In the genomic region with DNA sequence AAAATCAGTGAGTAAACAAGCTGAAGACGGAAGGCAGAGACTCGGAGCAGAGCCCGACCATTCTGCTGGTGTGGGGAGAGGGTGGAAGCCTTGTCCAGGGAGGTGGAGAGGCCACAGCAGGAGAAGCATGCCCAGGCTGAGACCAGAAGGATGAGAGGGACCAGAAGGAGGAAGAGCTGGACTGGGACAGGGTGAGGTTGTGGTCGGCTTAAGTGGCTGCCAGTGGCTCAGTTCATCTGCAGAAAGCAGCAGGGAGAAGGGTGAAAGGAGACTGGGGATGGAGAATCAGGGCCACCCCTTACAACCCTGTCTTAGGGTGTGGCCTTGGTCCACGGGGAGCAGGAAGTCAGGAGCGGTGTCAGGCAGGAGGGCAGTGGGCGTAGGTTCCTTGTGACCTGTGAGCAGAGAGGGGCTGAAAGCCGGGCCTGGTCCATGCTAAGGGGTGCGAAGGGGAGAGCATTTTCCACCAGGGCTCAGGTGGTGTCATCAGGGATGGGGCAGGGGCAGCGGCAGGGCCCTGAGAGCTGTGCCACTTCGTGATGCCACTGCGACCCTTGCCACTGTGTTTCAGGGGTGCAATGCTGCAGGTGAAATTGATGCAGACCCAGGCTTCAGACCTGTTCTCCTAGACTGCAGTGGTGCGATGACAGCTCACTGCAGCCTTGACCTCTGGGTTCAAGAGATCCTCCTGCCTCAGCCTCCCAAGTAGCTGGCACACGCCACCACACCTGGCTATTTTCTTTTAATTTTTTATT, we compare ENCODE assay signal across 2 cellular contexts.
TF ChIP-seq lines count a peak whose summit lies in the region.

No MANE protein-coding gene starts in this region.

TF ChIP-seq in H1, 55 proteins besides CTCF, POLR2A, EP300 and RAD21:
- TF ChIP-seq ASH2L (IDR thresholded peaks at IDR 0.05; ENCODE audit: low read length) (no peak), SIRT6 (IDR thresholded peaks at IDR 0.05; ENCODE audit: low read length) (no peak), TBP (IDR thresholded peaks at IDR 0.05; ENCODE audit: low read depth, low read length) (no peak), RFX5 (IDR thresholded peaks at IDR 0.05; ENCODE audit: borderline replicate concordance, low read depth, low read length) (no peak), JUN (IDR thresholded peaks at IDR 0.05; ENCODE audit: low read depth, low read length) (no peak), SIX5 (IDR thresholded peaks at IDR 0.05; ENCODE audit: low read depth, low read length) (no peak), SIN3A (conservative IDR thresholded peaks at IDR 0.05 in 1 of 2, IDR thresholded peaks at IDR 0.05 in 1 of 2; ENCODE audit: low read depth in 1 of 2, low read length in 2 of 2) (no peak), BACH1 (IDR thresholded peaks at IDR 0.05; ENCODE audit: low read length) (no peak), JUND (IDR thresholded peaks at IDR 0.05; ENCODE audit: low read length) (no peak), TCF12 (IDR thresholded peaks at IDR 0.05; ENCODE audit: low read depth, low read length) (no peak), SUZ12 (IDR thresholded peaks at IDR 0.05; ENCODE audit: low read length) (no peak), KDM4A (IDR thresholded peaks at IDR 0.05; ENCODE audit: low read depth, low read length, severe bottlenecking) (no peak)
- TF ChIP-seq, protein P1, sequence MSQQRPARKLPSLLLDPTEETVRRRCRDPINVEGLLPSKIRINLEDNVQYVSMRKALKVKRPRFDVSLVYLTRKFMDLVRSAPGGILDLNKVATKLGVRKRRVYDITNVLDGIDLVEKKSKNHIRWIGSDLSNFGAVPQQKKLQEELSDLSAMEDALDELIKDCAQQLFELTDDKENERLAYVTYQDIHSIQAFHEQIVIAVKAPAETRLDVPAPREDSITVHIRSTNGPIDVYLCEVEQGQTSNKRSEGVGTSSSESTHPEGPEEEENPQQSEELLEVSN (IDR thresholded peaks at IDR 0.05), result no peak
- TF ChIP-seq, protein P2, sequence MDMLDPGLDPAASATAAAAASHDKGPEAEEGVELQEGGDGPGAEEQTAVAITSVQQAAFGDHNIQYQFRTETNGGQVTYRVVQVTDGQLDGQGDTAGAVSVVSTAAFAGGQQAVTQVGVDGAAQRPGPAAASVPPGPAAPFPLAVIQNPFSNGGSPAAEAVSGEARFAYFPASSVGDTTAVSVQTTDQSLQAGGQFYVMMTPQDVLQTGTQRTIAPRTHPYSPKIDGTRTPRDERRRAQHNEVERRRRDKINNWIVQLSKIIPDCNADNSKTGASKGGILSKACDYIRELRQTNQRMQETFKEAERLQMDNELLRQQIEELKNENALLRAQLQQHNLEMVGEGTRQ (IDR thresholded peaks at IDR 0.05; ENCODE audit: low read length), result no peak

TF ChIP-seq in HepG2, 621 proteins besides CTCF, POLR2A, EP300 and RAD21:
- no peak for TF ChIP-seq ZNF382 (CRISPR knock-in tag; IDR thresholded peaks at IDR 0.05; ENCODE audit: borderline replicate concordance)
- TF ChIP-seq, protein P3, sequence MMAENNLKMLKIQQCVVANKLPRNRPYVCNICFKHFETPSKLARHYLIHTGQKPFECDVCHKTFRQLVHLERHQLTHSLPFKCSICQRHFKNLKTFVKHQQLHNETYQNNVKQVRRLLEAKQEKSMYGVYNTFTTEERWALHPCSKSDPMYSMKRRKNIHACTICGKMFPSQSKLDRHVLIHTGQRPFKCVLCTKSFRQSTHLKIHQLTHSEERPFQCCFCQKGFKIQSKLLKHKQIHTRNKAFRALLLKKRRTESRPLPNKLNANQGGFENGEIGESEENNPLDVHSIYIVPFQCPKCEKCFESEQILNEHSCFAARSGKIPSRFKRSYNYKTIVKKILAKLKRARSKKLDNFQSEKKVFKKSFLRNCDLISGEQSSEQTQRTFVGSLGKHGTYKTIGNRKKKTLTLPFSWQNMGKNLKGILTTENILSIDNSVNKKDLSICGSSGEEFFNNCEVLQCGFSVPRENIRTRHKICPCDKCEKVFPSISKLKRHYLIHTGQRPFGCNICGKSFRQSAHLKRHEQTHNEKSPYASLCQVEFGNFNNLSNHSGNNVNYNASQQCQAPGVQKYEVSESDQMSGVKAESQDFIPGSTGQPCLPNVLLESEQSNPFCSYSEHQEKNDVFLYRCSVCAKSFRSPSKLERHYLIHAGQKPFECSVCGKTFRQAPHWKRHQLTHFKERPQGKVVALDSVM (CRISPR knock-in tag; IDR thresholded peaks at IDR 0.05), result peak; percentile 46; the same call in 1 of the 2 replicates
- TF ChIP-seq ZNF790 (CRISPR knock-in tag; IDR thresholded peaks at IDR 0.05; ENCODE audit: borderline replicate concordance), result no peak
- TF ChIP-seq, protein P4, sequence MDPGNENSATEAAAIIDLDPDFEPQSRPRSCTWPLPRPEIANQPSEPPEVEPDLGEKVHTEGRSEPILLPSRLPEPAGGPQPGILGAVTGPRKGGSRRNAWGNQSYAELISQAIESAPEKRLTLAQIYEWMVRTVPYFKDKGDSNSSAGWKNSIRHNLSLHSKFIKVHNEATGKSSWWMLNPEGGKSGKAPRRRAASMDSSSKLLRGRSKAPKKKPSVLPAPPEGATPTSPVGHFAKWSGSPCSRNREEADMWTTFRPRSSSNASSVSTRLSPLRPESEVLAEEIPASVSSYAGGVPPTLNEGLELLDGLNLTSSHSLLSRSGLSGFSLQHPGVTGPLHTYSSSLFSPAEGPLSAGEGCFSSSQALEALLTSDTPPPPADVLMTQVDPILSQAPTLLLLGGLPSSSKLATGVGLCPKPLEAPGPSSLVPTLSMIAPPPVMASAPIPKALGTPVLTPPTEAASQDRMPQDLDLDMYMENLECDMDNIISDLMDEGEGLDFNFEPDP (CRISPR knock-in tag; conservative IDR thresholded peaks at IDR 0.05), result 0 out of 2 replicates have a peak, but pooled peaks have one; percentile 80
- TF ChIP-seq, protein P5, sequence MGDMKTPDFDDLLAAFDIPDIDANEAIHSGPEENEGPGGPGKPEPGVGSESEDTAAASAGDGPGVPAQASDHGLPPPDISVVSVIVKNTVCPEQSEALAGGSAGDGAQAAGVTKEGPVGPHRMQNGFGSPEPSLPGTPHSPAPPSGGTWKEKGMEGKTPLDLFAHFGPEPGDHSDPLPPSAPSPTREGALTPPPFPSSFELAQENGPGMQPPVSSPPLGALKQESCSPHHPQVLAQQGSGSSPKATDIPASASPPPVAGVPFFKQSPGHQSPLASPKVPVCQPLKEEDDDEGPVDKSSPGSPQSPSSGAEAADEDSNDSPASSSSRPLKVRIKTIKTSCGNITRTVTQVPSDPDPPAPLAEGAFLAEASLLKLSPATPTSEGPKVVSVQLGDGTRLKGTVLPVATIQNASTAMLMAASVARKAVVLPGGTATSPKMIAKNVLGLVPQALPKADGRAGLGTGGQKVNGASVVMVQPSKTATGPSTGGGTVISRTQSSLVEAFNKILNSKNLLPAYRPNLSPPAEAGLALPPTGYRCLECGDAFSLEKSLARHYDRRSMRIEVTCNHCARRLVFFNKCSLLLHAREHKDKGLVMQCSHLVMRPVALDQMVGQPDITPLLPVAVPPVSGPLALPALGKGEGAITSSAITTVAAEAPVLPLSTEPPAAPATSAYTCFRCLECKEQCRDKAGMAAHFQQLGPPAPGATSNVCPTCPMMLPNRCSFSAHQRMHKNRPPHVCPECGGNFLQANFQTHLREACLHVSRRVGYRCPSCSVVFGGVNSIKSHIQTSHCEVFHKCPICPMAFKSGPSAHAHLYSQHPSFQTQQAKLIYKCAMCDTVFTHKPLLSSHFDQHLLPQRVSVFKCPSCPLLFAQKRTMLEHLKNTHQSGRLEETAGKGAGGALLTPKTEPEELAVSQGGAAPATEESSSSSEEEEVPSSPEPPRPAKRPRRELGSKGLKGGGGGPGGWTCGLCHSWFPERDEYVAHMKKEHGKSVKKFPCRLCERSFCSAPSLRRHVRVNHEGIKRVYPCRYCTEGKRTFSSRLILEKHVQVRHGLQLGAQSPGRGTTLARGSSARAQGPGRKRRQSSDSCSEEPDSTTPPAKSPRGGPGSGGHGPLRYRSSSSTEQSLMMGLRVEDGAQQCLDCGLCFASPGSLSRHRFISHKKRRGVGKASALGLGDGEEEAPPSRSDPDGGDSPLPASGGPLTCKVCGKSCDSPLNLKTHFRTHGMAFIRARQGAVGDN (CRISPR knock-in tag; IDR thresholded peaks at IDR 0.05), result peak; percentile 27; the same call in 1 of the 2 replicates
- TF ChIP-seq, protein P6, sequence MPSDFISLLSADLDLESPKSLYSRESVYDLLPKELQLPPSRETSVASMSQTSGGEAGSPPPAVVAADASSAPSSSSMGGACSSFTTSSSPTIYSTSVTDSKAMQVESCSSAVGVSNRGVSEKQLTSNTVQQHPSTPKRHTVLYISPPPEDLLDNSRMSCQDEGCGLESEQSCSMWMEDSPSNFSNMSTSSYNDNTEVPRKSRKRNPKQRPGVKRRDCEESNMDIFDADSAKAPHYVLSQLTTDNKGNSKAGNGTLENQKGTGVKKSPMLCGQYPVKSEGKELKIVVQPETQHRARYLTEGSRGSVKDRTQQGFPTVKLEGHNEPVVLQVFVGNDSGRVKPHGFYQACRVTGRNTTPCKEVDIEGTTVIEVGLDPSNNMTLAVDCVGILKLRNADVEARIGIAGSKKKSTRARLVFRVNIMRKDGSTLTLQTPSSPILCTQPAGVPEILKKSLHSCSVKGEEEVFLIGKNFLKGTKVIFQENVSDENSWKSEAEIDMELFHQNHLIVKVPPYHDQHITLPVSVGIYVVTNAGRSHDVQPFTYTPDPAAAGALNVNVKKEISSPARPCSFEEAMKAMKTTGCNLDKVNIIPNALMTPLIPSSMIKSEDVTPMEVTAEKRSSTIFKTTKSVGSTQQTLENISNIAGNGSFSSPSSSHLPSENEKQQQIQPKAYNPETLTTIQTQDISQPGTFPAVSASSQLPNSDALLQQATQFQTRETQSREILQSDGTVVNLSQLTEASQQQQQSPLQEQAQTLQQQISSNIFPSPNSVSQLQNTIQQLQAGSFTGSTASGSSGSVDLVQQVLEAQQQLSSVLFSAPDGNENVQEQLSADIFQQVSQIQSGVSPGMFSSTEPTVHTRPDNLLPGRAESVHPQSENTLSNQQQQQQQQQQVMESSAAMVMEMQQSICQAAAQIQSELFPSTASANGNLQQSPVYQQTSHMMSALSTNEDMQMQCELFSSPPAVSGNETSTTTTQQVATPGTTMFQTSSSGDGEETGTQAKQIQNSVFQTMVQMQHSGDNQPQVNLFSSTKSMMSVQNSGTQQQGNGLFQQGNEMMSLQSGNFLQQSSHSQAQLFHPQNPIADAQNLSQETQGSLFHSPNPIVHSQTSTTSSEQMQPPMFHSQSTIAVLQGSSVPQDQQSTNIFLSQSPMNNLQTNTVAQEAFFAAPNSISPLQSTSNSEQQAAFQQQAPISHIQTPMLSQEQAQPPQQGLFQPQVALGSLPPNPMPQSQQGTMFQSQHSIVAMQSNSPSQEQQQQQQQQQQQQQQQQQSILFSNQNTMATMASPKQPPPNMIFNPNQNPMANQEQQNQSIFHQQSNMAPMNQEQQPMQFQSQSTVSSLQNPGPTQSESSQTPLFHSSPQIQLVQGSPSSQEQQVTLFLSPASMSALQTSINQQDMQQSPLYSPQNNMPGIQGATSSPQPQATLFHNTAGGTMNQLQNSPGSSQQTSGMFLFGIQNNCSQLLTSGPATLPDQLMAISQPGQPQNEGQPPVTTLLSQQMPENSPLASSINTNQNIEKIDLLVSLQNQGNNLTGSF (CRISPR knock-in tag; IDR thresholded peaks at IDR 0.05), result no peak
- TF ChIP-seq IKZF4 (CRISPR knock-in tag; IDR thresholded peaks at IDR 0.05; ENCODE audit: borderline replicate concordance, low read depth, not compliant biosample characterization), result no peak
